Comparison of ENCODE assay signal across 30 cellular contexts in the genomic region with DNA sequence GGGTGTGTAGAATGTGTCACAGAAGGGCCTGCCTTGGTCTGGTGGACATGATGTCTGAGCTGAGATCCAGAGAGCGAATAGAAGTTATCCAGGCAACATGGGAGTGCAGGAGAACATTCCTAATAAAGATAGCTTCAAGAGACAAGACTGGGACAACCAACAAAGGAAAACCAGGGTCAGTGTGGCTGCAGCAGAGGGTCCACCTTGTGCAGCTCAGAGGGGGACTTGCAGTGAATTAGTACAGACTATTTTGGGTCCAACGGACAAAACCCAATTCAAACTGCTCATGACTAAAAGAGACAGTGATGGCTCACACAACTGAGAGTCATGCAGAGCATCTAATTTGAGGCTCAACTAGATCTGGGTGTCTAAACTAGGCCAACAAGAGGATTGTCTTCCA.
"Had no signal": no experiment of that assay in that cellular context is flagged by ENCODE, and none has a peak within 500 bp of the region (broad histone marks: within the 10 kb centered on the region; RNA-seq: fewer than 3 reads in every experiment).

No MANE protein-coding gene starts in this region.

- H3K27ac ChIP-seq: adrenal gland, ascending aorta, body of pancreas, brain microvascular endothelial cell, breast epithelium, cardiac muscle cell had no signal

- H3K36me3 ChIP-seq: adrenal gland, ascending aorta, brain microvascular endothelial cell, breast epithelium, cardiac muscle cell had no signal

- H3K9me3 ChIP-seq: adrenal gland, body of pancreas, breast epithelium had no signal

- H3K27me3 ChIP-seq: adrenal gland, ascending aorta, body of pancreas, brain microvascular endothelial cell, breast epithelium had no signal

- H3K4me3 ChIP-seq: adrenal gland, ascending aorta, body of pancreas, breast epithelium, cardiac muscle cell had no signal

- H3K4me1 ChIP-seq: adrenal gland, ascending aorta, body of pancreas, breast epithelium had no signal

- DNase-seq: activated effector memory CD4-positive, alpha-beta T cell treated with anti-CD3 and anti-CD28 coated beads, Interleukin-2, amount 50 U/mL, for 16 hours; activated effector memory CD4-positive, alpha-beta T cell treated with Interleukin-2 at 50 U/mL for 16 hours; activated gamma-delta T cell; activated gamma-delta T cell treated with Interleukin-2 at 50 U/mL for 16 hours; activated naive CD4-positive, alpha-beta T cell; activated naive CD4-positive, alpha-beta T cell treated with anti-CD3 and anti-CD28 coated beads for 36 hours; activated naive CD4-positive, alpha-beta T cell treated with anti-CD3 and anti-CD28 coated beads, Interleukin-2, amount 10 ng/mL, durations not matched to agents 7 days and 5 days; activated naive CD4-positive, alpha-beta T cell treated with anti-CD3 and anti-CD28 coated beads, Interleukin-2, amount 50 U/mL, for 16 hours; activated naive CD4-positive, alpha-beta T cell treated with Interleukin-2 at 50 U/mL for 16 hours; activated naive CD8-positive, alpha-beta T cell treated with anti-CD3 and anti-CD28 coated beads for 36 hours; activated naive CD8-positive, alpha-beta T cell treated with anti-CD3 and anti-CD28 coated beads, Interleukin-2, amount 10 ng/mL, durations not matched to agents 7 days and 5 days; activated naive CD8-positive, alpha-beta T cell treated with anti-CD3 and anti-CD28 coated beads, Interleukin-2, amount 50 U/mL, for 24 hours; activated T-cell treated with anti-CD3 and anti-CD28 coated beads, Interleukin-2, amount 50 U/mL, for 1 hour; activated T-cell treated with anti-CD3 and anti-CD28 coated beads, Interleukin-2, amount 50 U/mL, for 24 hours; activated T-cell treated with anti-CD3 and anti-CD28 coated beads, Interleukin-2, amount 50 U/mL, for 4 hours; activated T-cell treated with anti-CD3 and anti-CD28 coated beads, Interleukin-2, amount 50 U/mL, for 48 hours; activated T-cell treated with anti-CD3 and anti-CD28 coated beads, Interleukin-2, amount 50 U/mL, for 72 hours; adrenal gland; amniotic stem cell; amygdala; anterior cingulate cortex; aorta; body of pancreas; brain microvascular endothelial cell; caudate nucleus; central memory CD4-positive, alpha-beta T cell; cerebellar nuclear complex had no signal
